ENCODE assay signal across 17 cellular contexts in genomic region chr11:4040461-4040860, GRCh38.
"Had no signal": no experiment of that assay in that cellular context is flagged by ENCODE, and none has a peak within 500 bp of the region (broad histone marks: within the 10 kb centered on the region; RNA-seq: fewer than 3 reads in every experiment).

No MANE protein-coding gene starts in this region.

- H3K27me3 Mint-ChIP-seq: activated T-helper 17 cell treated with anti-CD3 and anti-CD28 coated beads, Interleukin-2, amount 50 U/mL, for 72 hours; T-helper 17 cell had no signal

- H3K4me3 ChIP-seq: thyroid gland had no signal

- H3K9me3 ChIP-seq: thyroid gland had no signal

- H3K36me3 ChIP-seq: thyroid gland, WERI-Rb-1 had no signal

- ATAC-seq: activated T-helper 17 cell treated with anti-CD3 and anti-CD28 coated beads, Interleukin-2, amount 50 U/mL, for 72 hours; left ventricle myocardium superior; T-helper 17 cell had no signal

- H3K27ac Mint-ChIP-seq: activated T-helper 17 cell treated with anti-CD3 and anti-CD28 coated beads, Interleukin-2, amount 50 U/mL, for 72 hours; nephron; T-helper 17 cell had no signal

- H3K4me3 Mint-ChIP-seq: activated T-helper 17 cell treated with anti-CD3 and anti-CD28 coated beads, Interleukin-2, amount 50 U/mL, for 72 hours; nephron; T-helper 17 cell had no signal

- DNase-seq: activated CD4-positive, alpha-beta T cell treated with anti-CD3 and anti-CD28 coated beads, Interleukin-2, amount 50 U/mL, for 4 hours; activated naive CD4-positive, alpha-beta T cell; aorta; cortex of kidney; head of caudate nucleus; kidney glomerular epithelial cell; left ventricle myocardium superior; mesendoderm; occipital lobe; posterior cingulate gyrus; retina; stimulated activated naive CD4-positive, alpha-beta T cell; T-helper 17 cell; thyroid gland; WERI-Rb-1 had no signal

- H3K27me3 ChIP-seq: thyroid gland had no signal

- H3K27ac ChIP-seq: thyroid gland, WERI-Rb-1 had no signal
